ENCODE assay signal across 8 cellular contexts in the genomic region with DNA sequence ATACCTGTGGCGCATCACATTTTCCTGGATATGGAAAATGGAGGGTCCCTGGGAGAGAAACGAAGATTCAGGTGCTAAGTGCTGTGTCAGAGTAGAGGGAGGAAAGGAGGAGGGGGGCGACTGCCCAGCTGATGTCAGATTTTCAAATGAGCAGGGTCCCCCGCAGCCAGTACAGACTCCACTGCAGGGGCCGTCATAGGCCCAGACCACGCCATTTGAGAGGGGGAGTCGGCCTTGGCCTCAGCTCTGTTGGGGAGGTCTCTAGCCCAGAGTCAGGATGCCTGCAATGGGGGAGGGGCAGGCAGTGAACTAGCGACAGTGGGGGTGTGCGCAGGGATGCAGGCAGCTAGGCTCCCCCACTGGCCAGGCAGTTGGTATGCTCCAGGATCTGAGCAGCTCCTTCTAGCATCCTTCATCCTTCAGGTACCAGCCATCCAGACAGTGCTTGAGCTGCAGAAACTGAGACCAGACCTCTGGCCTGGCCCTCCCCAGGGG. TPM values are rescaled to one million over a fixed set of nuclear protein-coding genes. Genes with fewer than 3 reads are reported as not detected.
DNase-seq lines count a peak whose midpoint lies in the region; ATAC-seq, FAIRE-seq and TF ChIP-seq lines count a peak whose summit lies in the region.

Gene BSCL2 (minus strand): TSS at position 148 of the 495 bp plus-strand sequence. CDS start 229 bp downstream, outside the sequence.
Gene GNG3 (plus strand): TSS at position 400 of the 495 bp plus-strand sequence. CDS start 620 bp downstream, outside the sequence.

- peaks cover 9% of the 10 kb centered on the region; the same call in 1 of the 2 replicates for H3K79me2 ChIP-seq in KMS-11 (ENCODE audit: insufficient read depth, low read depth)
- peaks cover 14% of the 10 kb centered on the region for H3K79me2 ChIP-seq in K562 (ENCODE audit: control insufficient read depth, insufficient read depth, low read length)

- in situ Hi-C loops in K562 (cut with MboI), result no loop called here

- H4K20me1 ChIP-seq in KMS-11 (ENCODE audit: insufficient read depth), result no peaks in the 10 kb centered on the region
- H4K20me1 ChIP-seq in K562 (replicated peaks; ENCODE audit: control insufficient read depth, insufficient read depth, low read length), result peaks cover 3% of the 10 kb centered on the region; the same call in 1 of the 2 replicates

- H3K27me3 ChIP-seq in KMS-11 (ENCODE audit: insufficient read depth, low read depth) (no peaks in the 10 kb centered on the region), K562 (ENCODE audit: control insufficient read depth in 2 of 2, insufficient read depth in 2 of 2, low read length in 2 of 2) (no peaks in the 10 kb centered on the region), layer of hippocampus (ENCODE audit: control insufficient read depth, insufficient read depth, low read length) (no peaks in the 10 kb centered on the region), subcutaneous abdominal adipose tissue (ENCODE audit: control insufficient read depth in 5 of 5, insufficient read depth in 4 of 5, low read length in 5 of 5) (no peaks in the 10 kb centered on the region)

- peaks cover 54% of the 10 kb centered on the region for H3K4me1 ChIP-seq in KMS-11 (ENCODE audit: low read depth, poor library complexity, severe bottlenecking)
- peaks cover 29 to 42% of the 10 kb centered on the region in 2 experiments for H3K4me1 ChIP-seq in K562 (replicated peaks in 1 of 2; ENCODE audit: control insufficient read depth in 2 of 2, insufficient read depth in 2 of 2, low read length in 2 of 2)
- peaks cover 4 to 45% (median 36%) of the 10 kb centered on the region in 5 donors for H3K4me1 ChIP-seq in subcutaneous abdominal adipose tissue (ENCODE audit: control insufficient read depth in 5 of 5, insufficient read depth in 5 of 5, low read length in 5 of 5)

- CTCF ChIA-PET in K562 (lab: Yijun Ruan, JAX; ENCODE audit: low intra/inter-chr PET ratio), result no interaction called here

- ATAC-seq in K562, result peak; percentile 53
- ATAC-seq in GM21825 (IDR thresholded peaks at IDR 0.05; ENCODE audit: unreplicated experiment), result no peak

- DNase-seq in Ammon's horn (ENCODE audit: low spot score), result peak; percentile 91
- peak; percentile 67 to 77 (median 70) for DNase-seq in K562 (ENCODE audit: extremely low read depth in 1 of 4, low spot score in 3 of 4)
- no peak for DNase-seq in posterior vena cava (ENCODE audit: low spot score)
- DNase-seq in SIG-M5 (lab: John Stamatoyannopoulos, UW), result no peak

- no peak for TF ChIP-seq CTCF in KMS-11 (conservative IDR thresholded peaks at IDR 0.05; ENCODE audit: low read depth, low read length)
- no peak for TF ChIP-seq CTCF in K562 (IDR thresholded peaks at IDR 0.05 in 2 of 3, conservative IDR thresholded peaks at IDR 0.05 in 1 of 3; ENCODE audit: insufficient read depth in 2 of 3, low read depth in 1 of 3, low read length in 3 of 3)

- peak within 1 kb of the TSS; percentile 50 for H2AFZ ChIP-seq in KMS-11 (ENCODE audit: low read depth)
- peak within 1 kb of the TSS; percentile 23 for H2AFZ ChIP-seq in K562 (ENCODE audit: low read depth, low read length)

- intact Hi-C loops in K562 (cut with micrococcal nuclease) (loop anchor here (2.0 to 5.0 kb wide), 2 partner anchors 19 to 310 kb away; partner anchors contain the start of gene HNRNPUL2), posterior vena cava (cut with DNase I) (no loop called here)

- H3K4me3 ChIP-seq in KMS-11 (IDR thresholded peaks at IDR 0.05; ENCODE audit: insufficient read depth, low read depth, low read length) (no peak within 1 kb of the TSS), K562 (peak within 1 kb of the TSS; percentile 72), subcutaneous abdominal adipose tissue (ENCODE audit: low read depth in 1 of 5, low read length in 5 of 5) (peak within 1 kb of the TSS; percentile 80 to 97 (median 84))

- TF ChIP-seq POLR2A in K562 (conservative IDR thresholded peaks at IDR 0.05), result no peak; the same call in 1 of the 2 replicates

- H3K9me1 ChIP-seq in K562 (ENCODE audit: control insufficient read depth, insufficient read depth, low read length), result peaks cover 2% of the 10 kb centered on the region

- H3K9me3 ChIP-seq in K562 (replicated peaks; ENCODE audit: control insufficient read depth, insufficient read depth, low read depth, low read length) (no peaks in the 10 kb centered on the region), subcutaneous abdominal adipose tissue (ENCODE audit: control insufficient read depth in 5 of 5, low read length in 5 of 5) (no peaks in the 10 kb centered on the region)

- H3K4me2 ChIP-seq in KMS-11 (peak within 1 kb of the TSS; percentile 97), K562 (ENCODE audit: insufficient read depth, low read length) (peak within 1 kb of the TSS; percentile 78)

- POLR2A ChIA-PET in K562 (lab: Yijun Ruan, JAX), result interaction anchor here (0.9 to 4.1 kb wide), 14 partner anchors 10 to 148 kb away, joined by 3 to 31 read pairs (median 6); partner anchors contain the start of genes C11orf98, CSKMT, HNRNPUL2 and TTC9C

- no TSS peak for BruUV-seq in K562 (replicated peaks; lab: Mats Ljungman, UMichigan)

- H3K36me3 ChIP-seq in KMS-11 (ENCODE audit: insufficient read depth) (no peaks in the 10 kb centered on the region), K562 (ENCODE audit: control insufficient read depth, insufficient read depth, low read length) (peaks cover 68% of the 10 kb centered on the region), subcutaneous abdominal adipose tissue (ENCODE audit: control insufficient read depth in 5 of 5, insufficient read depth in 5 of 5, low read length in 5 of 5) (peaks cover 0 to 18% (median 13%) of the 10 kb centered on the region in 5 donors)

- no peak within 1 kb of the TSS; the same call in 1 of the 2 replicates for H3K9ac ChIP-seq in KMS-11
- peak within 1 kb of the TSS; percentile 7 to 89; a peak in 2 of 4 replicates for H3K9ac ChIP-seq in K562 (ENCODE audit: insufficient read depth in 1 of 2, low read depth in 2 of 2, low read length in 2 of 2)
- H3K9ac ChIP-seq in subcutaneous abdominal adipose tissue (ENCODE audit: low read length in 5 of 5), result peak within 1 kb of the TSS in 4 of 5 donors; percentile 35 to 95 (median 59)

- no peak within 1 kb of the TSS for H3K27ac ChIP-seq in KMS-11
- H3K27ac ChIP-seq in K562 (ENCODE audit: extremely low read depth, low read depth, low read length), result peak within 1 kb of the TSS; percentile 57
- H3K27ac ChIP-seq in layer of hippocampus (ENCODE audit: low read depth, low read length), result peak within 1 kb of the TSS; percentile 91
- H3K27ac ChIP-seq in subcutaneous abdominal adipose tissue (ENCODE audit: low read depth, low read length), result peak within 1 kb of the TSS; percentile 41

- FAIRE-seq in K562 (lab: Jason Lieb, UNC), result peak; percentile 78

- no peak for TF ChIP-seq RAD21 in K562 (CRISPR knock-in tag; conservative IDR thresholded peaks at IDR 0.05 in 1 of 2, IDR thresholded peaks at IDR 0.05 in 1 of 2)

- TF ChIP-seq EP300 in K562 (IDR thresholded peaks at IDR 0.05; ENCODE audit: low read length), result no peak

- 53% methylated on average over 9 of the region's 9 CpGs for WGBS in K562 (ENCODE audit: insufficient coverage, low coverage, missing lambda C conversion rate)

TF ChIP-seq in K562, 482 proteins besides CTCF, POLR2A, EP300 and RAD21 (continues in another document):
- TF ChIP-seq PRMT5 (CRISPR knock-in tag; IDR thresholded peaks at IDR 0.05), result no peak
- TF ChIP-seq ZNF263 (CRISPR knock-in tag; IDR thresholded peaks at IDR 0.05; ENCODE audit: borderline replicate concordance), result 0 out of 2 replicates have a peak, but pooled peaks have one; percentile 55
- TF ChIP-seq PCBP1 (IDR thresholded peaks at IDR 0.05; ENCODE audit: low read depth, low read length, poor library complexity, severe bottlenecking), result no peak
- TF ChIP-seq DIDO1 (tag; IDR thresholded peaks at IDR 0.05; ENCODE audit: low read depth), result no peak
- TF ChIP-seq ESRRB (CRISPR knock-in tag; IDR thresholded peaks at IDR 0.05; ENCODE audit: borderline replicate concordance), result no peak

RNA-seq across cellular contexts. Expression of gene BSCL2, which starts in this region (rescaled TPM):
- total RNA-seq in K562 (2011; cell fraction: chromatin; rRNA removed; ENCODE audit: low replicate concordance), result 102 and 143 TPM in 2 replicates
- 134 and 149 TPM in 2 replicates for total RNA-seq in K562 (2011; cell fraction: nucleolus; rRNA removed)
- total RNA-seq in K562 (2011; cell fraction: nucleoplasm; rRNA removed), result 116 and 122 TPM in 2 replicates
- total RNA-seq in K562 (2014; rRNA removed), result 35.6 and 43.5 TPM in 2 replicates
- total RNA-seq in K562 (2014; rRNA removed; fragmentation: Illumina TruSeq; extraction: Trizol), result 19.8 and 25.8 TPM in 2 replicates
- total RNA-seq in K562 (2015; rRNA removed; fragmentation: Illumina TruSeq; extraction: Trizol), result 33.1 and 35.2 TPM in 2 replicates
- 37.0 and 44.5 TPM in 2 replicates for total RNA-seq in K562 (2021)
- polyA plus RNA-seq in K562 (2011; rRNA removed), result 47.7 and 53.1 TPM in 2 replicates
- polyA plus RNA-seq in K562 (2011; cell fraction: cytosol; rRNA removed), result 94.8 and 124 TPM in 2 replicates
- polyA plus RNA-seq in K562 (2011; cell fraction: nucleus; rRNA removed), result 124 and 160 TPM in 2 replicates
- polyA plus RNA-seq in K562 (2012), result 35.6 and 40.3 TPM in 2 replicates
- polyA plus RNA-seq in K562 (2014; fragmentation: Illumina TruSeq; extraction: Trizol), result 30.6 and 36.6 TPM in 2 replicates
- polyA plus RNA-seq in K562 (2014; fragmentation: Nextera tagmentation; extraction: Ambion mirVana), result 10 to 100 TPM; 18.9 to 30.1 TPM
- polyA plus RNA-seq in K562 (2014; rRNA removed), result 46.2 and 51.7 TPM in 2 replicates
- polyA minus RNA-seq in K562 (2011; rRNA and poly(A)+ RNA removed), result 38.4 and 44.7 TPM in 2 replicates
- 19.9 and 21.2 TPM in 2 replicates for polyA minus RNA-seq in K562 (2011; cell fraction: cytosol; rRNA and poly(A)+ RNA removed)
- polyA minus RNA-seq in K562 (2011; cell fraction: nucleus; rRNA and poly(A)+ RNA removed), result 38.1 and 40.0 TPM in 2 replicates
- 10 to 100 TPM; 30.6 to 54.8 TPM for total RNA-seq in posterior vena cava

RNA-seq across cellular contexts. Expression of gene GNG3, which starts in this region (rescaled TPM):
- total RNA-seq in K562 (2011; cell fraction: chromatin; rRNA removed; ENCODE audit: low replicate concordance), result not detected in 2 replicates
- total RNA-seq in K562 (2011; cell fraction: nucleolus; rRNA removed), result not detected in 2 replicates
- total RNA-seq in K562 (2011; cell fraction: nucleoplasm; rRNA removed), result 0.51 TPM in 1 of 2 replicates, not detected in the other
- total RNA-seq in K562 (2014; rRNA removed), result not detected in 2 replicates
- total RNA-seq in K562 (2014; rRNA removed; fragmentation: Illumina TruSeq; extraction: Trizol), result not detected in 2 replicates
- total RNA-seq in K562 (2015; rRNA removed; fragmentation: Illumina TruSeq; extraction: Trizol), result not detected in 2 replicates
- not detected in 2 replicates for total RNA-seq in K562 (2021)
- polyA plus RNA-seq in K562 (2011; rRNA removed), result not detected in 2 replicates
- not detected in 2 replicates for polyA plus RNA-seq in K562 (2011; cell fraction: cytosol; rRNA removed)
- polyA plus RNA-seq in K562 (2011; cell fraction: nucleus; rRNA removed), result not detected in 2 replicates
- 0.31 and 0.47 TPM in 2 replicates for polyA plus RNA-seq in K562 (2012)
- not detected in 2 replicates for polyA plus RNA-seq in K562 (2014; fragmentation: Illumina TruSeq; extraction: Trizol)
- polyA plus RNA-seq in K562 (2014; fragmentation: Nextera tagmentation; extraction: Ambion mirVana), result under 1 TPM in 1 of 2 experiments, not detected in 1; 0.07 TPM
- polyA plus RNA-seq in K562 (2014; rRNA removed), result not detected in 2 replicates
- not detected in 2 replicates for polyA minus RNA-seq in K562 (2011; rRNA and poly(A)+ RNA removed)
- polyA minus RNA-seq in K562 (2011; cell fraction: cytosol; rRNA and poly(A)+ RNA removed), result not detected in 2 replicates
- polyA minus RNA-seq in K562 (2011; cell fraction: nucleus; rRNA and poly(A)+ RNA removed), result not detected in 2 replicates
- not detected for total RNA-seq in posterior vena cava

Comparison
In these comparisons a context has a peak if more than half of its experiments do, and no peak if none do; other contexts are left out.
1. DNase-seq: peak in Ammon's horn (single experiment) and K562 (4 of 4); none in posterior vena cava (single experiment) and SIG-M5 (single experiment).